ENCODE assay signal across 23 cellular contexts in genomic region chr2:164812378-164812777, GRCh38.
"Had no signal": no experiment of that assay in that cellular context is flagged by ENCODE, and none has a peak within 500 bp of the region (broad histone marks: within the 10 kb centered on the region; RNA-seq: fewer than 3 reads in every experiment).

No MANE protein-coding gene starts in this region.

- H3K9ac ChIP-seq: neural progenitor cell, parathyroid adenoma had no signal

- H3K9me3 ChIP-seq: neutrophil, right atrium auricular region, transverse colon, upper lobe of left lung, vagina had no signal

- ATAC-seq: natural killer cell; sciatic nerve; stimulated activated effector memory CD8-positive, alpha-beta T cell treated with anti-CD3 and anti-CD28 coated beads, Interleukin-12 subunit alpha, Interleukin-12 subunit beta, amount 100 ng/mL, for 72 hours had no signal

- H3K4me3 ChIP-seq: lung, neural progenitor cell, right atrium auricular region, skin epidermis, transverse colon, upper lobe of left lung, vagina had no signal

- H3K27me3 ChIP-seq: neural progenitor cell, neutrophil, right atrium auricular region, transverse colon, upper lobe of left lung, vagina had no signal

- H3K36me3 ChIP-seq: neural progenitor cell, neutrophil, right atrium auricular region, transverse colon, upper lobe of left lung, vagina had no signal

- H3K27ac ChIP-seq: neural progenitor cell, neutrophil, parathyroid adenoma, right atrium auricular region, skin epidermis, transverse colon, upper lobe of left lung, vagina had no signal

- DNase-seq: head of caudate nucleus; hypothalamus; immature natural killer cell; kidney; mesendoderm; naive B cell; natural killer cell; nephron progenitor cell; occipital lobe; stimulated activated CD4-positive, alpha-beta T cell treated with anti-CD3 and anti-CD28 coated beads, Interleukin-4, amount 100 ng/mL, for 24 hours; stimulated activated naive CD4-positive, alpha-beta T cell; substantia nigra; transverse colon; upper lobe of left lung had no signal

- H3K4me1 ChIP-seq: neural progenitor cell, transverse colon had no signal
